ENCODE assay signal across 14 cellular contexts in genomic region chr12:132493482-132494178, GRCh38. TPM values are rescaled to one million over a fixed set of nuclear protein-coding genes. Genes with fewer than 3 reads are reported as not detected.
DNase-seq lines count a peak whose midpoint lies in the region; ATAC-seq and TF ChIP-seq lines count a peak whose summit lies in the region.
"Had no signal": no experiment of that assay in that cellular context is flagged by ENCODE, and none has a peak within 500 bp of the region (broad histone marks: within the 10 kb centered on the region; RNA-seq: fewer than 3 reads in every experiment).

No MANE protein-coding gene starts in this region.

- peak overlapping the region in 16 of 59 donors; percentile 3 to 84 (median 22) for H3K4me3 ChIP-seq in dorsolateral prefrontal cortex

- no peaks in the 10 kb centered on the region for H3K9me3 Mint-ChIP-seq in activated CD8-positive, alpha-beta T cell treated with anti-CD3 and anti-CD28 coated beads for 36 hours
- H3K9me3 Mint-ChIP-seq in activated CD8-positive, alpha-beta T cell treated with anti-CD3 and anti-CD28 coated beads, Interleukin-2, amount 10 ng/mL, durations not matched to agents 7 days and 5 days (ENCODE audit: insufficient read depth), result no peaks in the 10 kb centered on the region
- H3K9me3 Mint-ChIP-seq in stimulated activated effector memory CD8-positive, alpha-beta T cell treated with anti-CD3 and anti-CD28 coated beads, Interleukin-12 subunit alpha, Interleukin-12 subunit beta, amount 100 ng/mL, for 72 hours, result no peaks in the 10 kb centered on the region

- H3K27ac ChIP-seq in RWPE1 (peak overlapping the region; percentile 49), dorsolateral prefrontal cortex (peak overlapping the region in 20 of 59 donors; percentile 1 to 67 (median 30))

- CTCF ChIA-PET in activated CD8-positive, alpha-beta T cell treated with anti-CD3 and anti-CD28 coated beads for 36 hours (lab: Charles Lee), result interaction anchor here (1.1 kb wide), 1 partner anchor 79 kb away, joined by 3 read pairs; no protein-coding TSS in a partner anchor
- CTCF ChIA-PET in activated CD8-positive, alpha-beta T cell treated with anti-CD3 and anti-CD28 coated beads, Interleukin-2, amount 10 ng/mL, durations not matched to agents 7 days and 5 days (lab: Charles Lee), result interaction anchor here (1.2 kb wide), 1 partner anchor 17 kb away, joined by 4 read pairs; no protein-coding TSS in a partner anchor
- CTCF ChIA-PET in RWPE1 (lab: Yijun Ruan, JAX), result no interaction called here

- no peak for DNase-seq in activated CD8-positive, alpha-beta T cell treated with anti-CD3 and anti-CD28 coated beads for 36 hours
- no peak for DNase-seq in activated CD8-positive, alpha-beta T cell treated with anti-CD3 and anti-CD28 coated beads, Interleukin-2, amount 10 ng/mL, durations not matched to agents 7 days and 5 days
- no peak for DNase-seq in RWPE1 (ENCODE audit: low spot score)
- DNase-seq in left kidney (ENCODE audit: low read depth, low spot score), result peak; percentile 78
- no peak for DNase-seq in stimulated activated effector memory CD8-positive, alpha-beta T cell treated with anti-CD3 and anti-CD28 coated beads, Interleukin-12 subunit alpha, Interleukin-12 subunit beta, amount 100 ng/mL, for 72 hours (ENCODE audit: low spot score in 2 of 2)
- no peak for DNase-seq in 8988T
- DNase-seq in NCI-H1105 (lab: John Stamatoyannopoulos, UW), result no peak
- DNase-seq in dorsolateral prefrontal cortex, result no peak
- DNase-seq: GOT3, mesendoderm, MV-4-11, NCI-H2227 treated with DMSO at 0.1 percent for 48 hours, transverse colon had no signal

- POLR2A ChIA-PET in activated CD8-positive, alpha-beta T cell treated with anti-CD3 and anti-CD28 coated beads for 36 hours (lab: Charles Lee), result no interaction called here
- POLR2A ChIA-PET in activated CD8-positive, alpha-beta T cell treated with anti-CD3 and anti-CD28 coated beads, Interleukin-2, amount 10 ng/mL, durations not matched to agents 7 days and 5 days (lab: Charles Lee), result no interaction called here
- POLR2A ChIA-PET in RWPE1 (lab: Yijun Ruan, JAX; ENCODE audit: low non-redundant PET), result no interaction called here

- H3K4me3 Mint-ChIP-seq in activated CD8-positive, alpha-beta T cell treated with anti-CD3 and anti-CD28 coated beads for 36 hours, result peak overlapping the region; percentile 8
- no peak overlapping the region for H3K4me3 Mint-ChIP-seq in activated CD8-positive, alpha-beta T cell treated with anti-CD3 and anti-CD28 coated beads, Interleukin-2, amount 10 ng/mL, durations not matched to agents 7 days and 5 days
- H3K4me3 Mint-ChIP-seq in stimulated activated effector memory CD8-positive, alpha-beta T cell treated with anti-CD3 and anti-CD28 coated beads, Interleukin-12 subunit alpha, Interleukin-12 subunit beta, amount 100 ng/mL, for 72 hours, result peak overlapping the region; percentile 76

- intact Hi-C loops in activated CD8-positive, alpha-beta T cell treated with anti-CD3 and anti-CD28 coated beads for 36 hours (cut with micrococcal nuclease), result no loop called here
- intact Hi-C loops in dorsolateral prefrontal cortex (cut with DNase I), result loop anchor here in 1 of 2 donors (10.0 kb wide), 1 partner anchor 599 kb away; the partner anchor contains the start of gene ULK1

- TF ChIP-seq CTCF in activated CD8-positive, alpha-beta T cell treated with anti-CD3 and anti-CD28 coated beads for 36 hours (IDR thresholded peaks at IDR 0.05), result no peak
- TF ChIP-seq CTCF in RWPE1 (conservative IDR thresholded peaks at IDR 0.05; ENCODE audit: low read depth) (no peak), dorsolateral prefrontal cortex (IDR thresholded peaks at IDR 0.05 in 54 of 56, conservative IDR thresholded peaks at IDR 0.05 in 2 of 56; ENCODE audit: low read depth in 1 of 56, partially characterized antibody in 56 of 56) (no peak)

- H3K27me3 Mint-ChIP-seq in activated CD8-positive, alpha-beta T cell treated with anti-CD3 and anti-CD28 coated beads for 36 hours, result no peaks in the 10 kb centered on the region
- H3K27me3 Mint-ChIP-seq in activated CD8-positive, alpha-beta T cell treated with anti-CD3 and anti-CD28 coated beads, Interleukin-2, amount 10 ng/mL, durations not matched to agents 7 days and 5 days (ENCODE audit: low read depth), result no peaks in the 10 kb centered on the region

- H3K27me3 ChIP-seq in dorsolateral prefrontal cortex, result no peaks in the 10 kb centered on the region
- H3K27me3 ChIP-seq: transverse colon had no signal

- H3K27ac Mint-ChIP-seq in activated CD8-positive, alpha-beta T cell treated with anti-CD3 and anti-CD28 coated beads for 36 hours, result peak overlapping the region; percentile 46
- no peak overlapping the region for H3K27ac Mint-ChIP-seq in activated CD8-positive, alpha-beta T cell treated with anti-CD3 and anti-CD28 coated beads, Interleukin-2, amount 10 ng/mL, durations not matched to agents 7 days and 5 days
- H3K27ac Mint-ChIP-seq in stimulated activated effector memory CD8-positive, alpha-beta T cell treated with anti-CD3 and anti-CD28 coated beads, Interleukin-12 subunit alpha, Interleukin-12 subunit beta, amount 100 ng/mL, for 72 hours, result peak overlapping the region; percentile 73

- H3K36me3 Mint-ChIP-seq in activated CD8-positive, alpha-beta T cell treated with anti-CD3 and anti-CD28 coated beads for 36 hours (ENCODE audit: low read depth), result peaks cover 7% of the 10 kb centered on the region
- peaks cover 6% of the 10 kb centered on the region for H3K36me3 Mint-ChIP-seq in activated CD8-positive, alpha-beta T cell treated with anti-CD3 and anti-CD28 coated beads, Interleukin-2, amount 10 ng/mL, durations not matched to agents 7 days and 5 days (ENCODE audit: low read depth)
- H3K36me3 Mint-ChIP-seq in stimulated activated effector memory CD8-positive, alpha-beta T cell treated with anti-CD3 and anti-CD28 coated beads, Interleukin-12 subunit alpha, Interleukin-12 subunit beta, amount 100 ng/mL, for 72 hours, result peaks cover 13% of the 10 kb centered on the region

- no peak for ATAC-seq in activated CD8-positive, alpha-beta T cell treated with anti-CD3 and anti-CD28 coated beads for 36 hours
- ATAC-seq in activated CD8-positive, alpha-beta T cell treated with anti-CD3 and anti-CD28 coated beads, Interleukin-2, amount 10 ng/mL, durations not matched to agents 7 days and 5 days, result no peak
- no peak for ATAC-seq in stimulated activated effector memory CD8-positive, alpha-beta T cell treated with anti-CD3 and anti-CD28 coated beads, Interleukin-12 subunit alpha, Interleukin-12 subunit beta, amount 100 ng/mL, for 72 hours
- ATAC-seq: sciatic nerve had no signal

- peaks cover 55% of the 10 kb centered on the region for H3K4me1 Mint-ChIP-seq in activated CD8-positive, alpha-beta T cell treated with anti-CD3 and anti-CD28 coated beads for 36 hours (ENCODE audit: low read depth)
- H3K4me1 Mint-ChIP-seq in activated CD8-positive, alpha-beta T cell treated with anti-CD3 and anti-CD28 coated beads, Interleukin-2, amount 10 ng/mL, durations not matched to agents 7 days and 5 days (ENCODE audit: low read depth), result peaks cover 31% of the 10 kb centered on the region
- H3K4me1 Mint-ChIP-seq in stimulated activated effector memory CD8-positive, alpha-beta T cell treated with anti-CD3 and anti-CD28 coated beads, Interleukin-12 subunit alpha, Interleukin-12 subunit beta, amount 100 ng/mL, for 72 hours, result peaks cover 69% of the 10 kb centered on the region

RNA-seq across cellular contexts. Expression of gene FBRSL1, which starts 3.7 kb away (rescaled TPM):
- total RNA-seq in activated CD8-positive, alpha-beta T cell treated with anti-CD3 and anti-CD28 coated beads for 36 hours, result 10 to 100 TPM; 41.4 to 48.1 TPM
- total RNA-seq in activated CD8-positive, alpha-beta T cell treated with anti-CD3 and anti-CD28 coated beads, Interleukin-2, amount 10 ng/mL, durations not matched to agents 7 days and 5 days, result 10 to 100 TPM; 51.2 to 58.5 TPM
- total RNA-seq in dorsolateral prefrontal cortex, result 100 to 1,000 TPM in 3 of 120 experiments, 10 to 100 TPM in 117; 41.4 to 125 (median 65.3) TPM
